ENCODE assay signal across 1 cellular context in the genomic region with DNA sequence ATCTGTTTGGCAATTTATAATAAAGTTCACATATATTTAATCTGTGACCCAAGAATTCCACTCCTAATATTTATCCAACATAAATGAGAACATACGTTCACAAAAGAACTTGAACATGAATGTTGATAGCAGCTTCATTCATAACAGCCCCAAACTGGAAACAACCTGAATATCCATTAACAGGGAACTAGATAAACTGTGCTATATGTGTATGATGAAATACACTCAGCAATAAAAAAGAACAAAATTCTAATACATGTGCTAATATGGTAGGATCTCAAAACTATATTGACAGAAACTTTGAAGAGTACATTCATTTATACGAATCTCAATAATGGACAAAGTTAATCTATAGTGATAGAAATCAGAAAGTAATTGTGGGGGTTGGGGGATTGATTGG.
TF ChIP-seq lines count a peak whose summit lies in the region.

No MANE protein-coding gene starts in this region.

TF ChIP-seq in K562, 482 proteins besides CTCF, POLR2A, EP300 and RAD21 (continued from another document):
- TF ChIP-seq, protein P1, sequence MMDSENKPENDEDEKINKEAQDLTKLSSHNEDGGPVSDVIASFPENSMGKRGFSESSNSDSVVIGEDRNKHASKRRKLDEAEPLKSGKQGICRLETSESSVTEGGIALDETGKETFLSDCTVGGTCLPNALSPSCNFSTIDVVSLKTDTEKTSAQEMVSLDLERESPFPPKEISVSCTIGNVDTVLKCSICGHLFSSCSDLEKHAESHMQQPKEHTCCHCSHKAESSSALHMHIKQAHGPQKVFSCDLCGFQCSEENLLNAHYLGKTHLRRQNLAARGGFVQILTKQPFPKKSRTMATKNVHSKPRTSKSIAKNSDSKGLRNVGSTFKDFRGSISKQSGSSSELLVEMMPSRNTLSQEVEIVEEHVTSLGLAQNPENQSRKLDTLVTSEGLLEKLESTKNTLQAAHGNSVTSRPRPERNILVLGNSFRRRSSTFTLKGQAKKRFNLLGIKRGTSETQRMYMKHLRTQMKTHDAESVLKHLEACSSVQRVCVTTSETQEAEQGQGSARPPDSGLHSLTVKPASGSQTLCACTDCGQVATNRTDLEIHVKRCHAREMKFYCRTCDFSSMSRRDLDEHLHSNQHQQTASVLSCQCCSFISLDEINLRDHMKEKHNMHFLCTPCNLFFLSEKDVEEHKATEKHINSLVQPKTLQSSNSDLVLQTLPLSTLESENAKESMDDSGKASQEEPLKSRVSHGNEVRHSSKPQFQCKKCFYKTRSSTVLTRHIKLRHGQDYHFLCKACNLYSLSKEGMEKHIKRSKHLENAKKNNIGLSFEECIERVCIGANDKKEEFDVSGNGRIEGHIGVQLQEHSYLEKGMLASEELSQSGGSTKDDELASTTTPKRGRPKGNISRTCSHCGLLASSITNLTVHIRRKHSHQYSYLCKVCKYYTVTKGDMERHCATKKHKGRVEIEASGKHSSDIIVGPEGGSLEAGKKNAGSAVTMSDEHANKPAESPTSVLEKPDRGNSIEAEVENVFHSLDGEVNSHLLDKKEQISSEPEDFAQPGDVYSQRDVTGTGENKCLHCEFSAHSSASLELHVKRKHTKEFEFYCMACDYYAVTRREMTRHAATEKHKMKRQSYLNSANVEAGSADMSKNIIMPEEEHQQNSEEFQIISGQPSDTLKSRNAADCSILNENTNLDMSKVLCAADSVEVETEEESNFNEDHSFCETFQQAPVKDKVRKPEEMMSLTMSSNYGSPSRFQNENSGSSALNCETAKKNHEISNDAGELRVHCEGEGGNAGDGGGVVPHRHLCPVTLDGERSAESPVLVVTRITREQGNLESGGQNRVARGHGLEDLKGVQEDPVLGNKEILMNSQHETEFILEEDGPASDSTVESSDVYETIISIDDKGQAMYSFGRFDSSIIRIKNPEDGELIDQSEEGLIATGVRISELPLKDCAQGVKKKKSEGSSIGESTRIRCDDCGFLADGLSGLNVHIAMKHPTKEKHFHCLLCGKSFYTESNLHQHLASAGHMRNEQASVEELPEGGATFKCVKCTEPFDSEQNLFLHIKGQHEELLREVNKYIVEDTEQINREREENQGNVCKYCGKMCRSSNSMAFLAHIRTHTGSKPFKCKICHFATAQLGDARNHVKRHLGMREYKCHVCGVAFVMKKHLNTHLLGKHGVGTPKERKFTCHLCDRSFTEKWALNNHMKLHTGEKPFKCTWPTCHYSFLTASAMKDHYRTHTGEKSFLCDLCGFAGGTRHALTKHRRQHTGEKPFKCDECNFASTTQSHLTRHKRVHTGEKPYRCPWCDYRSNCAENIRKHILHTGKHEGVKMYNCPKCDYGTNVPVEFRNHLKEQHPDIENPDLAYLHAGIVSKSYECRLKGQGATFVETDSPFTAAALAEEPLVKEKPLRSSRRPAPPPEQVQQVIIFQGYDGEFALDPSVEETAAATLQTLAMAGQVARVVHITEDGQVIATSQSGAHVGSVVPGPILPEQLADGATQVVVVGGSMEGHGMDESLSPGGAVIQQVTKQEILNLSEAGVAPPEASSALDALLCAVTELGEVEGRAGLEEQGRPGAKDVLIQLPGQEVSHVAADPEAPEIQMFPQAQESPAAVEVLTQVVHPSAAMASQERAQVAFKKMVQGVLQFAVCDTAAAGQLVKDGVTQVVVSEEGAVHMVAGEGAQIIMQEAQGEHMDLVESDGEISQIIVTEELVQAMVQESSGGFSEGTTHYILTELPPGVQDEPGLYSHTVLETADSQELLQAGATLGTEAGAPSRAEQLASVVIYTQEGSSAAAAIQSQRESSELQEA (IDR thresholded peaks at IDR 0.05; ENCODE audit: low read depth) = no peak
- TF ChIP-seq ZNF830 (CRISPR knock-in tag; IDR thresholded peaks at IDR 0.05) = no peak
- TF ChIP-seq, protein P2, sequence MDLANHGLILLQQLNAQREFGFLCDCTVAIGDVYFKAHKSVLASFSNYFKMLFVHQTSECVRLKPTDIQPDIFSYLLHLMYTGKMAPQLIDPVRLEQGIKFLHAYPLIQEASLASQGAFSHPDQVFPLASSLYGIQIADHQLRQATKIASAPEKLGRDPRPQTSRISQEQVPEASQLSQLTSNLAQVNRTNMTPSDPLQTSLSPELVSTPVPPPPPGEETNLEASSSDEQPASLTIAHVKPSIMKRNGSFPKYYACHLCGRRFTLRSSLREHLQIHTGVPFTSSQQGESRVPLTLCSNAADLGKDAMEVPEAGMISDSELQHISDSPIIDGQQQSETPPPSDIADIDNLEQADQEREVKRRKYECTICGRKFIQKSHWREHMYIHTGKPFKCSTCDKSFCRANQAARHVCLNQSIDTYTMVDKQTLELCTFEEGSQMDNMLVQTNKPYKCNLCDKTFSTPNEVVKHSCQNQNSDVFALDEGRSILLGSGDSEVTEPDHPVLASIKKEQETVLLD (IDR thresholded peaks at IDR 0.05) = no peak
- no peak for TF ChIP-seq MCM3 (IDR thresholded peaks at IDR 0.05)
- TF ChIP-seq ETV1 (tag; conservative IDR thresholded peaks at IDR 0.05; ENCODE audit: low read depth) = no peak
- no peak for TF ChIP-seq E2F3 (CRISPR knock-in tag; IDR thresholded peaks at IDR 0.05)
- TF ChIP-seq KHSRP (IDR thresholded peaks at IDR 0.05) = no peak
- no peak for TF ChIP-seq PML (IDR thresholded peaks at IDR 0.05; ENCODE audit: low read length)
TF ChIP-seq in K562: peak in this region for 7.
